Comparison of ENCODE assay signal across 1 cellular context in the genomic region with DNA sequence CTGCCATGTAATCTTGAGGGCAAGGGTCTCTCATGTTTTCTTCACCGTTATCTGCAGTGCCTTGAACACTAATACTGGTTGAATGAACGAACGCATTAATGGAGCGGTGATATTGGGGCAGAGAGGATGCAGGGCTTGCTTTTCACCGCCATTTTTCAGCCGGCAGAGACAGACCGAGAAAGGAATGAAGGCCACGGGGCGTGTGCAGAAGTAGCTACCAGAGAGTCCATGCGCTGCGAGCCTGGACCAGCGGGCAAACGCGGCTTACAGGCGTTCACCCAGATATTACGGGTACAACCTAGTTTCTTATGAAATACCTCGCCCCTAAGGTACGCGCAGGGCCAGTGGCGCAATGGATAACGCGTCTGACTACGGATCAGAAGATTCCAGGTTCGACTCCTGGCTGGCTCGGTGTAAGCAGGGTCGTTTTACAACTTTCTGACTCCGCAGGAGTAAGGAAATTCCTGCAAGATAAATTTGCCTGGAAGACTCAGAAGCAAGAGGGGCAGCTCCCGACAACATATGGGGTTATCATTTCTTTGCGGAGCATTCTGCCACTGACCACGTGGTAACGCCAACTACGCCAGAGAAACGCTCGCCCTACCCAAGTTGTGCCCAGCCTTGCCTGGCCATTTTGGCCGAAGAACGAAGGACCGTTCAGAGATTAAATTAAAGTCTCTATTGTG.
TF ChIP-seq lines count a peak whose summit lies in the region.

No MANE protein-coding gene starts in this region.

TF ChIP-seq in HepG2, 621 proteins besides CTCF, POLR2A, EP300 and RAD21 (continued from another document and continues in another):
- TF ChIP-seq, protein P1, sequence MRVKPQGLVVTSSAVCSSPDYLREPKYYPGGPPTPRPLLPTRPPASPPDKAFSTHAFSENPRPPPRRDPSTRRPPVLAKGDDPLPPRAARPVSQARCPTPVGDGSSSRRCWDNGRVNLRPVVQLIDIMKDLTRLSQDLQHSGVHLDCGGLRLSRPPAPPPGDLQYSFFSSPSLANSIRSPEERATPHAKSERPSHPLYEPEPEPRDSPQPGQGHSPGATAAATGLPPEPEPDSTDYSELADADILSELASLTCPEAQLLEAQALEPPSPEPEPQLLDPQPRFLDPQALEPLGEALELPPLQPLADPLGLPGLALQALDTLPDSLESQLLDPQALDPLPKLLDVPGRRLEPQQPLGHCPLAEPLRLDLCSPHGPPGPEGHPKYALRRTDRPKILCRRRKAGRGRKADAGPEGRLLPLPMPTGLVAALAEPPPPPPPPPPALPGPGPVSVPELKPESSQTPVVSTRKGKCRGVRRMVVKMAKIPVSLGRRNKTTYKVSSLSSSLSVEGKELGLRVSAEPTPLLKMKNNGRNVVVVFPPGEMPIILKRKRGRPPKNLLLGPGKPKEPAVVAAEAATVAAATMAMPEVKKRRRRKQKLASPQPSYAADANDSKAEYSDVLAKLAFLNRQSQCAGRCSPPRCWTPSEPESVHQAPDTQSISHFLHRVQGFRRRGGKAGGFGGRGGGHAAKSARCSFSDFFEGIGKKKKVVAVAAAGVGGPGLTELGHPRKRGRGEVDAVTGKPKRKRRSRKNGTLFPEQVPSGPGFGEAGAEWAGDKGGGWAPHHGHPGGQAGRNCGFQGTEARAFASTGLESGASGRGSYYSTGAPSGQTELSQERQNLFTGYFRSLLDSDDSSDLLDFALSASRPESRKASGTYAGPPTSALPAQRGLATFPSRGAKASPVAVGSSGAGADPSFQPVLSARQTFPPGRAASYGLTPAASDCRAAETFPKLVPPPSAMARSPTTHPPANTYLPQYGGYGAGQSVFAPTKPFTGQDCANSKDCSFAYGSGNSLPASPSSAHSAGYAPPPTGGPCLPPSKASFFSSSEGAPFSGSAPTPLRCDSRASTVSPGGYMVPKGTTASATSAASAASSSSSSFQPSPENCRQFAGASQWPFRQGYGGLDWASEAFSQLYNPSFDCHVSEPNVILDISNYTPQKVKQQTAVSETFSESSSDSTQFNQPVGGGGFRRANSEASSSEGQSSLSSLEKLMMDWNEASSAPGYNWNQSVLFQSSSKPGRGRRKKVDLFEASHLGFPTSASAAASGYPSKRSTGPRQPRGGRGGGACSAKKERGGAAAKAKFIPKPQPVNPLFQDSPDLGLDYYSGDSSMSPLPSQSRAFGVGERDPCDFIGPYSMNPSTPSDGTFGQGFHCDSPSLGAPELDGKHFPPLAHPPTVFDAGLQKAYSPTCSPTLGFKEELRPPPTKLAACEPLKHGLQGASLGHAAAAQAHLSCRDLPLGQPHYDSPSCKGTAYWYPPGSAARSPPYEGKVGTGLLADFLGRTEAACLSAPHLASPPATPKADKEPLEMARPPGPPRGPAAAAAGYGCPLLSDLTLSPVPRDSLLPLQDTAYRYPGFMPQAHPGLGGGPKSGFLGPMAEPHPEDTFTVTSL (CRISPR knock-in tag; IDR thresholded peaks at IDR 0.05; ENCODE audit: borderline replicate concordance) = peak; percentile 64; the same call in 1 of the 2 replicates
- no peak for TF ChIP-seq ZNF773 (CRISPR knock-in tag; IDR thresholded peaks at IDR 0.05; ENCODE audit: borderline replicate concordance)
- peak; percentile 61; the same call in 1 of the 2 replicates for TF ChIP-seq ZNF136 (CRISPR knock-in tag; IDR thresholded peaks at IDR 0.05; ENCODE audit: low read depth)
- TF ChIP-seq XBP1 (CRISPR knock-in tag; IDR thresholded peaks at IDR 0.05) = no peak
- peak; percentile 90 for TF ChIP-seq ZNF878 (CRISPR knock-in tag; IDR thresholded peaks at IDR 0.05)
- TF ChIP-seq NCOA2 (CRISPR knock-in tag; IDR thresholded peaks at IDR 0.05) = peak; percentile 53
- TF ChIP-seq ZFYVE20 (CRISPR knock-in tag; IDR thresholded peaks at IDR 0.05; ENCODE audit: borderline replicate concordance, low read depth) = no peak
- peak; percentile 60; the same call in 1 of the 2 replicates for TF ChIP-seq RARA (CRISPR knock-in tag; IDR thresholded peaks at IDR 0.05)
- peak; percentile 89 for TF ChIP-seq CBFB (CRISPR knock-in tag; IDR thresholded peaks at IDR 0.05)
- peak; percentile 5; the same call in 1 of the 2 replicates for TF ChIP-seq STAG1 (CRISPR knock-in tag; IDR thresholded peaks at IDR 0.05)
- TF ChIP-seq ZNF749 (CRISPR knock-in tag; IDR thresholded peaks at IDR 0.05; ENCODE audit: borderline replicate concordance) = no peak
- peak; percentile 96 for TF ChIP-seq CEBPB (IDR thresholded peaks at IDR 0.05; ENCODE audit: borderline replicate concordance, low read depth, low read length)
- TF ChIP-seq ZNF891 (CRISPR knock-in tag; IDR thresholded peaks at IDR 0.05) = peak; percentile 87
- no peak for TF ChIP-seq TRIM24 (CRISPR knock-in tag; IDR thresholded peaks at IDR 0.05)
- TF ChIP-seq SYNCRIP (IDR thresholded peaks at IDR 0.05; ENCODE audit: insufficient read depth, low read depth, low read length) = no peak
- no peak; the same call in none of the 2 replicates for TF ChIP-seq FOXC1 (CRISPR knock-in tag; IDR thresholded peaks at IDR 0.05; ENCODE audit: borderline replicate concordance)
- no peak; the same call in 1 of the 2 replicates for TF ChIP-seq ZNF652 (CRISPR knock-in tag; IDR thresholded peaks at IDR 0.05; ENCODE audit: borderline replicate concordance, low read depth)
- peak; percentile 80 for TF ChIP-seq IRF2 (CRISPR knock-in tag; IDR thresholded peaks at IDR 0.05)
- TF ChIP-seq ZNF850 (CRISPR knock-in tag; conservative IDR thresholded peaks at IDR 0.05) = no peak
- 0 out of 2 replicates have a peak, but pooled peaks have one; percentile 38 for TF ChIP-seq TEAD2 (CRISPR knock-in tag; IDR thresholded peaks at IDR 0.05)
- peak; percentile 93; the same call in 1 of the 2 replicates for TF ChIP-seq CAMTA2 (CRISPR knock-in tag; IDR thresholded peaks at IDR 0.05; ENCODE audit: borderline replicate concordance)
- TF ChIP-seq ZMYM3 (CRISPR knock-in tag; IDR thresholded peaks at IDR 0.05) = peak; percentile 92
- TF ChIP-seq ZC3H13 (CRISPR knock-in tag; IDR thresholded peaks at IDR 0.05) = 0 out of 2 replicates have a peak, but pooled peaks have one; percentile 32
- TF ChIP-seq, protein P2, sequence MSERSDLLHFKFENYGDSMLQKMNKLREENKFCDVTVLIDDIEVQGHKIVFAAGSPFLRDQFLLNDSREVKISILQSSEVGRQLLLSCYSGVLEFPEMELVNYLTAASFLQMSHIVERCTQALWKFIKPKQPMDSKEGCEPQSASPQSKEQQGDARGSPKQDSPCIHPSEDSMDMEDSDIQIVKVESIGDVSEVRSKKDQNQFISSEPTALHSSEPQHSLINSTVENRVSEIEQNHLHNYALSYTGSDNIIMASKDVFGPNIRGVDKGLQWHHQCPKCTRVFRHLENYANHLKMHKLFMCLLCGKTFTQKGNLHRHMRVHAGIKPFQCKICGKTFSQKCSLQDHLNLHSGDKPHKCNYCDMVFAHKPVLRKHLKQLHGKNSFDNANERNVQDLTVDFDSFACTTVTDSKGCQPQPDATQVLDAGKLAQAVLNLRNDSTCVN (CRISPR knock-in tag; IDR thresholded peaks at IDR 0.05; ENCODE audit: borderline replicate concordance) = peak; percentile 94
- TF ChIP-seq SALL2 (CRISPR knock-in tag; IDR thresholded peaks at IDR 0.05) = no peak; the same call in 1 of the 2 replicates
- TF ChIP-seq ZBTB38 (CRISPR knock-in tag; IDR thresholded peaks at IDR 0.05) = peak; percentile 89; the same call in 1 of the 2 replicates
- TF ChIP-seq ZNF121 (CRISPR knock-in tag; IDR thresholded peaks at IDR 0.05) = peak; percentile 72; the same call in 1 of the 2 replicates
- TF ChIP-seq, protein P3, sequence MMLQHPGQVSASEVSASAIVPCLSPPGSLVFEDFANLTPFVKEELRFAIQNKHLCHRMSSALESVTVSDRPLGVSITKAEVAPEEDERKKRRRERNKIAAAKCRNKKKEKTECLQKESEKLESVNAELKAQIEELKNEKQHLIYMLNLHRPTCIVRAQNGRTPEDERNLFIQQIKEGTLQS (CRISPR knock-in tag; IDR thresholded peaks at IDR 0.05) = peak; percentile 18; the same call in 1 of the 2 replicates
- peak; percentile 77; the same call in 1 of the 2 replicates for TF ChIP-seq ZNF441 (CRISPR knock-in tag; IDR thresholded peaks at IDR 0.05; ENCODE audit: borderline replicate concordance)
- peak; percentile 83; the same call in 1 of the 2 replicates for TF ChIP-seq KDM1A (CRISPR knock-in tag; IDR thresholded peaks at IDR 0.05)
- peak; percentile 90 for TF ChIP-seq ZBTB7B (CRISPR knock-in tag; IDR thresholded peaks at IDR 0.05)
- no peak; the same call in 1 of the 2 replicates for TF ChIP-seq ZNF7 (CRISPR knock-in tag; IDR thresholded peaks at IDR 0.05)
- TF ChIP-seq UBTF (CRISPR knock-in tag; IDR thresholded peaks at IDR 0.05) = peak; percentile 93
- TF ChIP-seq ZNF775 (CRISPR knock-in tag; IDR thresholded peaks at IDR 0.05; ENCODE audit: borderline replicate concordance) = no peak
- peak; percentile 55; the same call in 1 of the 2 replicates for TF ChIP-seq ZNF256 (CRISPR knock-in tag; conservative IDR thresholded peaks at IDR 0.05)
- TF ChIP-seq, protein P4, sequence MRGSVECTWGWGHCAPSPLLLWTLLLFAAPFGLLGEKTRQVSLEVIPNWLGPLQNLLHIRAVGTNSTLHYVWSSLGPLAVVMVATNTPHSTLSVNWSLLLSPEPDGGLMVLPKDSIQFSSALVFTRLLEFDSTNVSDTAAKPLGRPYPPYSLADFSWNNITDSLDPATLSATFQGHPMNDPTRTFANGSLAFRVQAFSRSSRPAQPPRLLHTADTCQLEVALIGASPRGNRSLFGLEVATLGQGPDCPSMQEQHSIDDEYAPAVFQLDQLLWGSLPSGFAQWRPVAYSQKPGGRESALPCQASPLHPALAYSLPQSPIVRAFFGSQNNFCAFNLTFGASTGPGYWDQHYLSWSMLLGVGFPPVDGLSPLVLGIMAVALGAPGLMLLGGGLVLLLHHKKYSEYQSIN (CRISPR knock-in tag; IDR thresholded peaks at IDR 0.05; ENCODE audit: borderline replicate concordance) = no peak
- TF ChIP-seq KLF12 (CRISPR knock-in tag; IDR thresholded peaks at IDR 0.05; ENCODE audit: borderline replicate concordance) = no peak
- peak; percentile 80; the same call in 1 of the 2 replicates for TF ChIP-seq ZNF333 (CRISPR knock-in tag; IDR thresholded peaks at IDR 0.05; ENCODE audit: borderline replicate concordance)
- peak; percentile 86; the same call in 1 of the 2 replicates for TF ChIP-seq ZNF558 (CRISPR knock-in tag; IDR thresholded peaks at IDR 0.05; ENCODE audit: borderline replicate concordance)
- peak; percentile 73; the same call in 1 of the 2 replicates for TF ChIP-seq ZNF776 (CRISPR knock-in tag; IDR thresholded peaks at IDR 0.05)
- peak; percentile 35; the same call in 1 of the 2 replicates for TF ChIP-seq ZC3H4 (CRISPR knock-in tag; IDR thresholded peaks at IDR 0.05; ENCODE audit: borderline replicate concordance)
- peak; percentile 91; the same call in 1 of the 2 replicates for TF ChIP-seq RFXAP (CRISPR knock-in tag; IDR thresholded peaks at IDR 0.05; ENCODE audit: borderline replicate concordance)
- TF ChIP-seq ZNF780A (CRISPR knock-in tag; IDR thresholded peaks at IDR 0.05) = no peak; the same call in 1 of the 2 replicates
- no peak; the same call in 1 of the 2 replicates for TF ChIP-seq ETV6 (CRISPR knock-in tag; conservative IDR thresholded peaks at IDR 0.05)
- TF ChIP-seq ATF7 (IDR thresholded peaks at IDR 0.05) = no peak
- TF ChIP-seq ATF7 (CRISPR knock-in tag; IDR thresholded peaks at IDR 0.05) = peak; percentile 90
- no peak for TF ChIP-seq ZKSCAN5 (CRISPR knock-in tag; IDR thresholded peaks at IDR 0.05)
- peak; percentile 68 for TF ChIP-seq KDM5A (IDR thresholded peaks at IDR 0.05; ENCODE audit: borderline replicate concordance, low read length)
- TF ChIP-seq, protein P5, sequence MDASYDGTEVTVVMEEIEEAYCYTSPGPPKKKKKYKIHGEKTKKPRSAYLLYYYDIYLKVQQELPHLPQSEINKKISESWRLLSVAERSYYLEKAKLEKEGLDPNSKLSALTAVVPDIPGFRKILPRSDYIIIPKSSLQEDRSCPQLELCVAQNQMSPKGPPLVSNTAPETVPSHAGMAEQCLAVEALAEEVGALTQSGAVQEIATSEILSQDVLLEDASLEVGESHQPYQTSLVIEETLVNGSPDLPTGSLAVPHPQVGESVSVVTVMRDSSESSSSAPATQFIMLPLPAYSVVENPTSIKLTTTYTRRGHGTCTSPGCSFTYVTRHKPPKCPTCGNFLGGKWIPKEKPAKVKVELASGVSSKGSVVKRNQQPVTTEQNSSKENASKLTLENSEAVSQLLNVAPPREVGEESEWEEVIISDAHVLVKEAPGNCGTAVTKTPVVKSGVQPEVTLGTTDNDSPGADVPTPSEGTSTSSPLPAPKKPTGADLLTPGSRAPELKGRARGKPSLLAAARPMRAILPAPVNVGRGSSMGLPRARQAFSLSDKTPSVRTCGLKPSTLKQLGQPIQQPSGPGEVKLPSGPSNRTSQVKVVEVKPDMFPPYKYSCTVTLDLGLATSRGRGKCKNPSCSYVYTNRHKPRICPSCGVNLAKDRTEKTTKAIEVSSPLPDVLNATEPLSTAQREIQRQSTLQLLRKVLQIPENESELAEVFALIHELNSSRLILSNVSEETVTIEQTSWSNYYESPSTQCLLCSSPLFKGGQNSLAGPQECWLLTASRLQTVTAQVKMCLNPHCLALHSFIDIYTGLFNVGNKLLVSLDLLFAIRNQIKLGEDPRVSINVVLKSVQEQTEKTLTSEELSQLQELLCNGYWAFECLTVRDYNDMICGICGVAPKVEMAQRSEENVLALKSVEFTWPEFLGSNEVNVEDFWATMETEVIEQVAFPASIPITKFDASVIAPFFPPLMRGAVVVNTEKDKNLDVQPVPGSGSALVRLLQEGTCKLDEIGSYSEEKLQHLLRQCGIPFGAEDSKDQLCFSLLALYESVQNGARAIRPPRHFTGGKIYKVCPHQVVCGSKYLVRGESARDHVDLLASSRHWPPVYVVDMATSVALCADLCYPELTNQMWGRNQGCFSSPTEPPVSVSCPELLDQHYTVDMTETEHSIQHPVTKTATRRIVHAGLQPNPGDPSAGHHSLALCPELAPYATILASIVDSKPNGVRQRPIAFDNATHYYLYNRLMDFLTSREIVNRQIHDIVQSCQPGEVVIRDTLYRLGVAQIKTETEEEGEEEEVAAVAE (CRISPR knock-in tag; IDR thresholded peaks at IDR 0.05; ENCODE audit: borderline replicate concordance) = peak; percentile 47; the same call in 1 of the 2 replicates
